In genomic region chr6:13635948-13636658, GRCh38 we compare ENCODE assay signal across 14 cellular contexts. TPM values are rescaled to one million over a fixed set of nuclear protein-coding genes. Genes with fewer than 3 reads are reported as not detected.
DNase-seq lines count a peak whose midpoint lies in the region; ATAC-seq and TF ChIP-seq lines count a peak whose summit lies in the region.
"Had no signal": no experiment of that assay in that cellular context is flagged by ENCODE, and none has a peak within 500 bp of the region (broad histone marks: within the 10 kb centered on the region; RNA-seq: fewer than 3 reads in every experiment).

No MANE protein-coding gene starts in this region.

- H3K36me3 Mint-ChIP-seq in CD8-positive, alpha-beta T cell, result peaks cover 69% of the 10 kb centered on the region
- H3K36me3 Mint-ChIP-seq in T-helper 17 cell (ENCODE audit: low read depth) (peaks cover 9% of the 10 kb centered on the region), osteocyte (ENCODE audit: unreplicated experiment) (peaks cover 52% of the 10 kb centered on the region)

- no peak for DNase-seq in CD8-positive, alpha-beta T cell
- no peak for DNase-seq in T-helper 17 cell
- DNase-seq in fibroblast of pulmonary artery (ENCODE audit: low read depth), result peak; percentile 34
- no peak for DNase-seq in activated CD4-positive, CD25-positive, alpha-beta regulatory T cell treated with anti-CD3 and anti-CD28 coated beads, Interleukin-2, amount 50 U/mL, for 72 hours
- no peak for DNase-seq in aorta
- no peak for DNase-seq in osteocyte (ENCODE audit: extremely low spot score, unreplicated experiment)
- DNase-seq: central memory CD4-positive, alpha-beta T cell; heart left ventricle; NCI-H187 had no signal

- peaks cover 18% of the 10 kb centered on the region for H3K4me1 Mint-ChIP-seq in CD8-positive, alpha-beta T cell (ENCODE audit: low read depth)
- peaks cover 19% of the 10 kb centered on the region for H3K4me1 Mint-ChIP-seq in T-helper 17 cell
- peaks cover 10% of the 10 kb centered on the region for H3K4me1 Mint-ChIP-seq in osteocyte (ENCODE audit: unreplicated experiment)

- CTCF ChIA-PET in CD8-positive, alpha-beta T cell (lab: Charles Lee), result interaction anchor here (0.6 to 1.9 kb wide), 3 partner anchors 12 to 100 kb away, joined by 3 to 5 read pairs (median 3); no protein-coding TSS in a partner anchor
- CTCF ChIA-PET in HEK293 (lab: Yijun Ruan, JAX), result interaction anchor here (0.6 to 4.6 kb wide), 3 partner anchors 11 to 745 kb away, joined by 4 to 26 read pairs (median 5); no protein-coding TSS in a partner anchor

- ATAC-seq in CD8-positive, alpha-beta T cell, result no peak
- ATAC-seq in T-helper 17 cell (peak; percentile 46), aorta (ENCODE audit: low FRiP score) (no peak)
- ATAC-seq: K562, left lobe of liver had no signal

- peaks cover 14% of the 10 kb centered on the region for H3K36me3 ChIP-seq in CD8-positive, alpha-beta T cell (ENCODE audit: insufficient read depth, low read length)
- peaks cover 12 to 52% of the 10 kb centered on the region in 2 experiments for H3K36me3 ChIP-seq in HEK293 (ENCODE audit: control insufficient read depth in 2 of 2, insufficient read depth in 1 of 2, low read length in 2 of 2)
- H3K36me3 ChIP-seq in aorta (ENCODE audit: control insufficient read depth in 1 of 2, insufficient read depth in 2 of 2, low read length in 1 of 2), result no peaks in the 10 kb centered on the region

- no peaks in the 10 kb centered on the region for H3K9me3 Mint-ChIP-seq in CD8-positive, alpha-beta T cell
- H3K9me3 Mint-ChIP-seq in osteocyte (ENCODE audit: unreplicated experiment), result no peaks in the 10 kb centered on the region
- H3K9me3 Mint-ChIP-seq: neural crest cell had no signal

- H3K4me3 Mint-ChIP-seq in CD8-positive, alpha-beta T cell, result no peak overlapping the region
- no peak overlapping the region for H3K4me3 Mint-ChIP-seq in T-helper 17 cell
- H3K4me3 Mint-ChIP-seq in osteocyte (ENCODE audit: unreplicated experiment), result no peak overlapping the region
- H3K4me3 Mint-ChIP-seq: neural crest cell had no signal

- intact Hi-C loops in CD8-positive, alpha-beta T cell (cut with DNase I, micrococcal nuclease), result no loop called here
- intact Hi-C loops in aorta (cut with DNase I), result no loop called here

- no peaks in the 10 kb centered on the region for H3K9me3 ChIP-seq in CD8-positive, alpha-beta T cell (ENCODE audit: low read length)
- H3K9me3 ChIP-seq in HEK293 (ENCODE audit: control insufficient read depth, insufficient read depth, low read depth, low read length) (no peaks in the 10 kb centered on the region), T-helper 17 cell (ENCODE audit: control insufficient read depth, low read length, poor library complexity, severe bottlenecking) (no peaks in the 10 kb centered on the region), aorta (ENCODE audit: control insufficient read depth, low read length) (no peaks in the 10 kb centered on the region)
- H3K9me3 ChIP-seq: heart left ventricle, SJSA1 had no signal

- POLR2A ChIA-PET in CD8-positive, alpha-beta T cell (lab: Charles Lee), result interaction anchor here (0.6 to 1.6 kb wide), 3 partner anchors 20 to 1958 kb away, joined by 3 to 9 read pairs (median 4); partner anchors contain the start of gene NOL7
- POLR2A ChIA-PET in HEK293 (lab: Yijun Ruan, JAX), result interaction anchor here (1.2 to 1.5 kb wide), 2 partner anchors 11 to 21 kb away, joined by 3 to 6 read pairs; partner anchors contain the start of gene NOL7

- no peaks in the 10 kb centered on the region for H3K27me3 ChIP-seq in CD8-positive, alpha-beta T cell (ENCODE audit: insufficient read depth, low read length)
- no peaks in the 10 kb centered on the region for H3K27me3 ChIP-seq in aorta (ENCODE audit: control insufficient read depth in 1 of 2, insufficient read depth in 2 of 2, low read length in 1 of 2)
- H3K27me3 ChIP-seq: heart left ventricle, SJSA1 had no signal

- H3K27me3 Mint-ChIP-seq in CD8-positive, alpha-beta T cell (ENCODE audit: low read depth), result no peaks in the 10 kb centered on the region
- H3K27me3 Mint-ChIP-seq in T-helper 17 cell (no peaks in the 10 kb centered on the region), osteocyte (ENCODE audit: unreplicated experiment) (no peaks in the 10 kb centered on the region)

- peak overlapping the region; percentile 72 for H3K27ac Mint-ChIP-seq in CD8-positive, alpha-beta T cell
- H3K27ac Mint-ChIP-seq in T-helper 17 cell (peak overlapping the region; percentile 67), osteocyte (ENCODE audit: unreplicated experiment) (no peak overlapping the region)

- H3K4me3 ChIP-seq in CD8-positive, alpha-beta T cell (ENCODE audit: low read depth, low read length), result no peak overlapping the region
- H3K4me3 ChIP-seq in HEK293 (ENCODE audit: low read depth, low read length), result no peak overlapping the region
- no peak overlapping the region for H3K4me3 ChIP-seq in fibroblast of pulmonary artery (replicated peaks; ENCODE audit: low read depth, low read length)
- no peak overlapping the region for H3K4me3 ChIP-seq in aorta (ENCODE audit: low read length in 2 of 2)
- H3K4me3 ChIP-seq: heart left ventricle, K562, SJSA1 had no signal

- 89 to 92% methylated on average over 4 of the region's 4 CpGs for WGBS in aorta, 2 donors

- H3K27ac ChIP-seq in CD8-positive, alpha-beta T cell (ENCODE audit: low read depth, low read length), result no peak overlapping the region
- no peak overlapping the region for H3K27ac ChIP-seq in HEK293 (ENCODE audit: extremely low read depth, low read depth, low read length)
- H3K27ac ChIP-seq in aorta (ENCODE audit: low read depth in 1 of 2, low read length in 2 of 2), result no peak overlapping the region
- H3K27ac ChIP-seq: SJSA1 had no signal

- peaks cover 7% of the 10 kb centered on the region for H3K4me1 ChIP-seq in CD8-positive, alpha-beta T cell (ENCODE audit: insufficient read depth, low read length)
- H3K4me1 ChIP-seq in HEK293 (ENCODE audit: control insufficient read depth, insufficient read depth, low read length), result no peaks in the 10 kb centered on the region
- no peaks in the 10 kb centered on the region for H3K4me1 ChIP-seq in aorta (ENCODE audit: control insufficient read depth in 1 of 2, insufficient read depth in 2 of 2, low read length in 2 of 2)
- H3K4me1 ChIP-seq: SJSA1 had no signal

- no peak for TF ChIP-seq CTCF in CD8-positive, alpha-beta T cell (IDR thresholded peaks at IDR 0.05)
- TF ChIP-seq CTCF in HEK293 (tag by site-specific recombination; IDR thresholded peaks at IDR 0.05), result no peak
- no peak for TF ChIP-seq CTCF in fibroblast of pulmonary artery (IDR thresholded peaks at IDR 0.05; ENCODE audit: low read length, missing control alignments)
- no peak for TF ChIP-seq CTCF in osteocyte (IDR thresholded peaks at IDR 0.05)

TF ChIP-seq in HEK293, 187 proteins besides CTCF, POLR2A, EP300 and RAD21:
- no peak for TF ChIP-seq ZSCAN23 (tag by site-specific recombination; IDR thresholded peaks at IDR 0.05)
- peak; percentile 62 for TF ChIP-seq ZNF341 (tag by site-specific recombination; IDR thresholded peaks at IDR 0.05; ENCODE audit: low read depth)
TF ChIP-seq in HEK293: peak in this region for 1.

RNA-seq across cellular contexts. Expression of gene NOL7, which starts 21.0 kb away (rescaled TPM):
- total RNA-seq in CD8-positive, alpha-beta T cell, result 10 to 100 TPM; 70.5 to 71.1 TPM
- total RNA-seq in T-helper 17 cell (10 to 100 TPM; 44.3 to 47.0 TPM), aorta (10 to 100 TPM; 47.4 to 54.0 TPM), osteocyte (48.7 and 50.9 TPM in 2 replicates)
- polyA plus RNA-seq in aorta, result 10 to 100 TPM; 63.1 to 70.0 TPM
